ENCODE assay signal across 20 cellular contexts in the genomic region with DNA sequence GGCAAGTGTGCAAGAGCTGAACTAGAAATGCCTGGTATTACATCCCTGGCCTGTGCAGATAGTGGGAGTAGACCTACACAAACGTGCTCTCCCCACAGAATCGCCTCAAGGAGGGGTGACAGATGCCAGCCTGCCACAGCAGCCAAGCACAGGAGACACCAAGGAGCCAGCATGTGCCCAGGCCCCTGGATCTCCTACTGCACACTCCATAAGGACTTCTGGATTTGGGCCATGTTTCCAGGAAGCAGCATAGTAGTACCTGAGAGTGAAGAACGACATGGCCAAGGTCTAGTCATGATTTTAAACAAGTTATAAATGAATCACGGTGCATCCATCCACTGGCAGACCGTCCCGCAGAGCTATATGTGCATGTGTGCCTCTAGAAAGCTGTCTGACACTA.
DNase-seq lines count a peak whose midpoint lies in the region; ATAC-seq and TF ChIP-seq lines count a peak whose summit lies in the region.
"Had no signal": no experiment of that assay in that cellular context is flagged by ENCODE, and none has a peak within 500 bp of the region (broad histone marks: within the 10 kb centered on the region; RNA-seq: fewer than 3 reads in every experiment).

No MANE protein-coding gene starts in this region.

- H3K4me3 Mint-ChIP-seq in glutamatergic neuron (ENCODE audit: unreplicated experiment): no peak overlapping the region

- H3K9me3 Mint-ChIP-seq in glutamatergic neuron (ENCODE audit: unreplicated experiment): peaks cover 6% of the 10 kb centered on the region

- H3K4me3 ChIP-seq in right atrium auricular region (no peak overlapping the region), upper lobe of right lung (no peak overlapping the region)

- H3K27me3 ChIP-seq in right atrium auricular region (no peaks in the 10 kb centered on the region), upper lobe of right lung (peaks cover 7% of the 10 kb centered on the region)

- POLR2A ChIA-PET in GM10248 (lab: Yijun Ruan, JAX): no interaction called here

- ATAC-seq in left cardiac atrium (no peak), upper lobe of right lung (no peak)
- ATAC-seq: HepG2, PC-3 had no signal

- peaks cover 4% of the 10 kb centered on the region for H3K27me3 Mint-ChIP-seq in glutamatergic neuron (ENCODE audit: unreplicated experiment)

- H3K36me3 ChIP-seq in right atrium auricular region (no peaks in the 10 kb centered on the region), upper lobe of right lung (no peaks in the 10 kb centered on the region)

- no peaks in the 10 kb centered on the region for H3K9me3 ChIP-seq in right atrium auricular region
- no peaks in the 10 kb centered on the region for H3K9me3 ChIP-seq in upper lobe of right lung
- H3K9me3 ChIP-seq: SK-N-SH had no signal

- CTCF ChIA-PET in GM10248 (lab: Yijun Ruan, JAX): no interaction called here

- peak; percentile 26 for DNase-seq in right atrium auricular region (ENCODE audit: low spot score)
- no peak for DNase-seq in left cardiac atrium
- DNase-seq in NCI-H524 treated with DMSO at 0.1 percent for 48 hours (lab: John Stamatoyannopoulos, UW): peak; percentile 60
- peak; percentile 36 for DNase-seq in islet precursor cell
- peak; percentile 22 for DNase-seq in upper lobe of right lung
- DNase-seq in activated effector memory CD4-positive, alpha-beta T cell treated with anti-CD3 and anti-CD28 coated beads, Interleukin-2, amount 50 U/mL, for 16 hours: no peak
- DNase-seq in GM10248 (ENCODE audit: extremely low spot score): no peak
- DNase-seq in glutamatergic neuron: no peak
- DNase-seq: ACHN, EL, KBM-7, NCI-H1105, NCI-H187 treated with DMSO at 0.1 percent for 48 hours, NCI-H774, PC-3, RPMI8226, SHP77 treated with DMSO at 0.1 percent for 48 hours, SK-N-SH had no signal

- intact Hi-C loops in left cardiac atrium (cut with DNase I) (no loop called here), upper lobe of right lung (cut with DNase I) (no loop called here)

- H3K27ac Mint-ChIP-seq in glutamatergic neuron (ENCODE audit: unreplicated experiment): no peak overlapping the region

- H3K27ac ChIP-seq in right atrium auricular region (no peak overlapping the region), upper lobe of right lung (no peak overlapping the region)
- H3K27ac ChIP-seq: C4-2B had no signal

- H3K4me1 ChIP-seq in right atrium auricular region (no peaks in the 10 kb centered on the region), upper lobe of right lung (no peaks in the 10 kb centered on the region)

- no peaks in the 10 kb centered on the region for H3K36me3 Mint-ChIP-seq in glutamatergic neuron (ENCODE audit: unreplicated experiment)

- TF ChIP-seq CTCF in right atrium auricular region (IDR thresholded peaks at IDR 0.05): no peak
- TF ChIP-seq CTCF in upper lobe of right lung (IDR thresholded peaks at IDR 0.05): no peak
- TF ChIP-seq CTCF in GM10248 (IDR thresholded peaks at IDR 0.05; ENCODE audit: control extremely low read depth, extremely low read depth, low read depth, missing control alignments): no peak
- TF ChIP-seq CTCF in glutamatergic neuron (IDR thresholded peaks at IDR 0.05; ENCODE audit: partially characterized antibody, unreplicated experiment): no peak

- H3K4me1 Mint-ChIP-seq in glutamatergic neuron (ENCODE audit: low read depth, unreplicated experiment): no peaks in the 10 kb centered on the region

Comparison
In these comparisons a context has a peak if more than half of its experiments do, and no peak if none do; other contexts are left out.
1. DNase-seq: peak in right atrium auricular region (single experiment), NCI-H524 treated with DMSO at 0.1 percent for 48 hours (single experiment), islet precursor cell (single experiment) and upper lobe of right lung (single experiment); none in left cardiac atrium (single experiment), activated effector memory CD4-positive, alpha-beta T cell treated with anti-CD3 and anti-CD28 coated beads, Interleukin-2, amount 50 U/mL, for 16 hours (single experiment), GM10248 (single experiment) and glutamatergic neuron (single experiment).